ENCODE assay signal across 1 cellular context in the genomic region with DNA sequence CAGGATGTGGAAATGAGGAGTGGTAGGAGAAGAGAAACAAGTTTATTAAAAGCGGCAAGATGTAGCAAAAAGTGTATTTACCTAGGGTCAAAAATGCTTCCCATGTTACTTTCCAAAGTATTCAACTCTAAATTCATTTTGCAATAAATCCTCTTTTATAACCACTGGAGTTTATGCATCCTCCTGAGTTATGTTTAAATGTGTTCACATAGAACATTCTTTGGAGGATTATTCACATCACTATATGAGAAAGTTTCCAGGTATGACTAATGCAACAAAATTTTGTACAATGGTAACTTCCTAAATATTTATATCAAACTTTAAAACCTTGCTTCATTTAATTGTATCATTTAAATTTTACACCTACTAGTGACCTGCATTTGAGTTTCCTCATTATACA.
TF ChIP-seq lines count a peak whose summit lies in the region.

No MANE protein-coding gene starts in this region.

TF ChIP-seq in HepG2, 621 proteins besides CTCF, POLR2A, EP300 and RAD21 (continued from another document):
- TF ChIP-seq, protein P1, sequence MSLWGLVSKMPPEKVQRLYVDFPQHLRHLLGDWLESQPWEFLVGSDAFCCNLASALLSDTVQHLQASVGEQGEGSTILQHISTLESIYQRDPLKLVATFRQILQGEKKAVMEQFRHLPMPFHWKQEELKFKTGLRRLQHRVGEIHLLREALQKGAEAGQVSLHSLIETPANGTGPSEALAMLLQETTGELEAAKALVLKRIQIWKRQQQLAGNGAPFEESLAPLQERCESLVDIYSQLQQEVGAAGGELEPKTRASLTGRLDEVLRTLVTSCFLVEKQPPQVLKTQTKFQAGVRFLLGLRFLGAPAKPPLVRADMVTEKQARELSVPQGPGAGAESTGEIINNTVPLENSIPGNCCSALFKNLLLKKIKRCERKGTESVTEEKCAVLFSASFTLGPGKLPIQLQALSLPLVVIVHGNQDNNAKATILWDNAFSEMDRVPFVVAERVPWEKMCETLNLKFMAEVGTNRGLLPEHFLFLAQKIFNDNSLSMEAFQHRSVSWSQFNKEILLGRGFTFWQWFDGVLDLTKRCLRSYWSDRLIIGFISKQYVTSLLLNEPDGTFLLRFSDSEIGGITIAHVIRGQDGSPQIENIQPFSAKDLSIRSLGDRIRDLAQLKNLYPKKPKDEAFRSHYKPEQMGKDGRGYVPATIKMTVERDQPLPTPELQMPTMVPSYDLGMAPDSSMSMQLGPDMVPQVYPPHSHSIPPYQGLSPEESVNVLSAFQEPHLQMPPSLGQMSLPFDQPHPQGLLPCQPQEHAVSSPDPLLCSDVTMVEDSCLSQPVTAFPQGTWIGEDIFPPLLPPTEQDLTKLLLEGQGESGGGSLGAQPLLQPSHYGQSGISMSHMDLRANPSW (CRISPR knock-in tag; IDR thresholded peaks at IDR 0.05; ENCODE audit: borderline replicate concordance): no peak
- no peak for TF ChIP-seq ZBTB1 (CRISPR knock-in tag; IDR thresholded peaks at IDR 0.05; ENCODE audit: borderline replicate concordance)
